16 cellular contexts compared by ENCODE assay signal in genomic region chr9:129586647-129587046, GRCh38. TPM values are rescaled to one million over a fixed set of nuclear protein-coding genes. Genes with fewer than 3 reads are reported as not detected.
A peak's percentile ranks its signal among the peaks of the same experiment; 100 is the strongest.
DNase-seq lines count a peak whose midpoint lies in the region; ATAC-seq and TF ChIP-seq lines count a peak whose summit lies in the region.
"Had no signal": no experiment of that assay in that cellular context is flagged by ENCODE, and none has a peak within 500 bp of the region (broad histone marks: within the 10 kb centered on the region; RNA-seq: fewer than 3 reads in every experiment).

No MANE protein-coding gene starts in this region.

- no peak overlapping the region for H2AFZ ChIP-seq in DND-41 (ENCODE audit: low read depth, low read length)

- ATAC-seq in DND-41 (ENCODE audit: insufficient read depth, low read depth): peak; percentile 76
- ATAC-seq in mucosa of descending colon: peak; percentile 13
- ATAC-seq in foreskin keratinocyte: no peak
- no peak for ATAC-seq in GM18502 (IDR thresholded peaks at IDR 0.05; ENCODE audit: poor library complexity, unreplicated experiment)

- H3K9me3 ChIP-seq in BLaER1: no peaks in the 10 kb centered on the region
- no peaks in the 10 kb centered on the region for H3K9me3 ChIP-seq in DND-41 (ENCODE audit: insufficient read depth, low read length, severe bottlenecking)
- no peaks in the 10 kb centered on the region for H3K9me3 ChIP-seq in mucosa of descending colon
- H3K9me3 ChIP-seq: neutrophil, spleen, testis had no signal

- H3K4me2 ChIP-seq in BLaER1 (peak overlapping the region; percentile 95), DND-41 (ENCODE audit: insufficient read depth, low read length) (no peak overlapping the region)

- H3K79me2 ChIP-seq in DND-41 (ENCODE audit: insufficient read depth, low read length): no peaks in the 10 kb centered on the region

- peak overlapping the region; percentile 82 for H3K27ac ChIP-seq in BLaER1
- H3K27ac ChIP-seq in DND-41 (ENCODE audit: low read length): no peak overlapping the region
- no peak overlapping the region for H3K27ac ChIP-seq in foreskin keratinocyte
- H3K27ac ChIP-seq: neutrophil, testis had no signal

- H3K4me1 ChIP-seq in BLaER1 (peaks cover 74% of the 10 kb centered on the region), DND-41 (ENCODE audit: insufficient read depth, low read length) (peaks cover 19% of the 10 kb centered on the region), mucosa of descending colon (ENCODE audit: low read depth) (peaks cover 3% of the 10 kb centered on the region), foreskin keratinocyte (no peaks in the 10 kb centered on the region)

- intact Hi-C loops in activated T-helper 1 cell treated with anti-CD3 and anti-CD28 coated beads, Interleukin-12 subunit alpha, Interleukin-12 subunit beta, Interleukin-2, Interleukin-4 antibody, amounts not matched to agents 30 ng/mL and 10 ng/mL and 1 ng/mL, durations not matched to agents 14 hours and 24 hours and 36 hours (cut with micrococcal nuclease): loop anchor here (2.0 kb wide), 1 partner anchor 24 kb away; no protein-coding TSS in a partner anchor
- intact Hi-C loops in mucosa of descending colon (cut with DNase I, micrococcal nuclease): no loop called here

- H3K27me3 ChIP-seq in BLaER1 (no peaks in the 10 kb centered on the region), DND-41 (ENCODE audit: insufficient read depth, low read length, poor library complexity) (no peaks in the 10 kb centered on the region), foreskin keratinocyte (peaks cover 3% of the 10 kb centered on the region)
- H3K27me3 ChIP-seq: neutrophil, spleen, testis had no signal

- H3K36me3 ChIP-seq in BLaER1: no peaks in the 10 kb centered on the region
- no peaks in the 10 kb centered on the region for H3K36me3 ChIP-seq in DND-41 (ENCODE audit: insufficient read depth, low read length)
- no peaks in the 10 kb centered on the region for H3K36me3 ChIP-seq in mucosa of descending colon (ENCODE audit: low read depth)
- H3K36me3 ChIP-seq: neutrophil, spleen had no signal

- no peak overlapping the region for H3K4me3 Mint-ChIP-seq in activated T-helper 1 cell treated with anti-CD3 and anti-CD28 coated beads, Interleukin-12 subunit alpha, Interleukin-12 subunit beta, Interleukin-2, Interleukin-4 antibody, amounts not matched to agents 30 ng/mL and 10 ng/mL and 1 ng/mL, durations not matched to agents 14 hours and 24 hours and 36 hours
- H3K4me3 Mint-ChIP-seq: activated T-cell treated with anti-CD3 and anti-CD28 coated beads, Interleukin-2, amount 50 U/mL, for 72 hours had no signal

- H3K4me1 Mint-ChIP-seq in activated T-helper 1 cell treated with anti-CD3 and anti-CD28 coated beads, Interleukin-12 subunit alpha, Interleukin-12 subunit beta, Interleukin-2, Interleukin-4 antibody, amounts not matched to agents 30 ng/mL and 10 ng/mL and 1 ng/mL, durations not matched to agents 14 hours and 24 hours and 36 hours (ENCODE audit: low read depth): peaks cover 67% of the 10 kb centered on the region

- peak overlapping the region; percentile 89 for H3K27ac Mint-ChIP-seq in activated T-helper 1 cell treated with anti-CD3 and anti-CD28 coated beads, Interleukin-12 subunit alpha, Interleukin-12 subunit beta, Interleukin-2, Interleukin-4 antibody, amounts not matched to agents 30 ng/mL and 10 ng/mL and 1 ng/mL, durations not matched to agents 14 hours and 24 hours and 36 hours
- H3K27ac Mint-ChIP-seq: activated T-cell treated with anti-CD3 and anti-CD28 coated beads, Interleukin-2, amount 50 U/mL, for 72 hours had no signal

- H4K20me1 ChIP-seq in BLaER1 (no peaks in the 10 kb centered on the region), DND-41 (ENCODE audit: insufficient read depth, low read length) (no peaks in the 10 kb centered on the region)

- H3K9ac ChIP-seq in BLaER1 (peak overlapping the region; percentile 64; the same call in 1 of the 2 replicates), DND-41 (ENCODE audit: low read depth, low read length) (no peak overlapping the region)

- H3K27me3 Mint-ChIP-seq in activated T-helper 1 cell treated with anti-CD3 and anti-CD28 coated beads, Interleukin-12 subunit alpha, Interleukin-12 subunit beta, Interleukin-2, Interleukin-4 antibody, amounts not matched to agents 30 ng/mL and 10 ng/mL and 1 ng/mL, durations not matched to agents 14 hours and 24 hours and 36 hours (ENCODE audit: insufficient read depth): peaks cover 2% of the 10 kb centered on the region

- H3K9me3 Mint-ChIP-seq in activated T-helper 1 cell treated with anti-CD3 and anti-CD28 coated beads, Interleukin-12 subunit alpha, Interleukin-12 subunit beta, Interleukin-2, Interleukin-4 antibody, amounts not matched to agents 30 ng/mL and 10 ng/mL and 1 ng/mL, durations not matched to agents 14 hours and 24 hours and 36 hours: no peaks in the 10 kb centered on the region

- peaks cover 23% of the 10 kb centered on the region for H3K36me3 Mint-ChIP-seq in activated T-helper 1 cell treated with anti-CD3 and anti-CD28 coated beads, Interleukin-12 subunit alpha, Interleukin-12 subunit beta, Interleukin-2, Interleukin-4 antibody, amounts not matched to agents 30 ng/mL and 10 ng/mL and 1 ng/mL, durations not matched to agents 14 hours and 24 hours and 36 hours (ENCODE audit: low read depth)

- DNase-seq in DND-41: peak; percentile 68
- no peak for DNase-seq in activated T-helper 1 cell treated with anti-CD3 and anti-CD28 coated beads, Interleukin-12 subunit alpha, Interleukin-12 subunit beta, Interleukin-2, Interleukin-4 antibody, amounts not matched to agents 30 ng/mL and 10 ng/mL and 1 ng/mL, durations not matched to agents 14 hours and 24 hours and 36 hours (ENCODE audit: low spot score)
- no peak for DNase-seq in mucosa of descending colon
- no peak for DNase-seq in foreskin keratinocyte
- no peak for DNase-seq in dermis blood vessel endothelial cell
- DNase-seq: activated CD4-positive, CD25-positive, alpha-beta regulatory T cell; activated T-cell treated with anti-CD3 and anti-CD28 coated beads, Interleukin-2, amount 50 U/mL, for 72 hours; head of caudate nucleus; Karpas-422; NCI-H2081; spleen; testis had no signal

- H3K4me3 ChIP-seq in BLaER1 (0 out of 2 replicates have a peak overlapping the region, but pooled peaks have one; percentile 38), DND-41 (ENCODE audit: low read depth in 1 of 2, low read length in 2 of 2) (no peak overlapping the region), mucosa of descending colon (no peak overlapping the region)
- H3K4me3 ChIP-seq: spleen, testis had no signal

- TF ChIP-seq CTCF in DND-41 (IDR thresholded peaks at IDR 0.05; ENCODE audit: borderline replicate concordance, extremely low read depth, low read length, poor library complexity, severe bottlenecking): no peak
- no peak for TF ChIP-seq CTCF in mucosa of descending colon (IDR thresholded peaks at IDR 0.05)
- no peak for TF ChIP-seq CTCF in foreskin keratinocyte (conservative IDR thresholded peaks at IDR 0.05)

RNA-seq across cellular contexts. Expression of gene C9orf50, which starts 34.3 kb away (rescaled TPM):
- total RNA-seq in activated T-helper 1 cell treated with anti-CD3 and anti-CD28 coated beads, Interleukin-12 subunit alpha, Interleukin-12 subunit beta, Interleukin-2, Interleukin-4 antibody, amounts not matched to agents 30 ng/mL and 10 ng/mL and 1 ng/mL, durations not matched to agents 14 hours and 24 hours and 36 hours: not detected in 2 replicates
- total RNA-seq in mucosa of descending colon (not detected), foreskin keratinocyte (not detected in 2 replicates), dermis blood vessel endothelial cell (not detected in 2 replicates)
- not detected in 2 replicates for polyA plus RNA-seq in foreskin keratinocyte
- total RNA-seq: SK-MEL-5 had no signal

RNA-seq across cellular contexts. Expression of gene NTMT1, which starts 39.3 kb away (rescaled TPM):
- total RNA-seq in activated T-helper 1 cell treated with anti-CD3 and anti-CD28 coated beads, Interleukin-12 subunit alpha, Interleukin-12 subunit beta, Interleukin-2, Interleukin-4 antibody, amounts not matched to agents 30 ng/mL and 10 ng/mL and 1 ng/mL, durations not matched to agents 14 hours and 24 hours and 36 hours: 67.1 and 67.3 TPM in 2 replicates
- total RNA-seq in mucosa of descending colon: 10 to 100 TPM; 22.0 to 32.0 (median 26.2) TPM
- 64.2 and 70.9 TPM in 2 replicates for total RNA-seq in foreskin keratinocyte
- polyA plus RNA-seq in foreskin keratinocyte: 130 and 132 TPM in 2 replicates
- 15.7 and 20.1 TPM in 2 replicates for total RNA-seq in dermis blood vessel endothelial cell

RNA-seq across cellular contexts. Expression of gene ASB6, which starts 55.3 kb away (rescaled TPM):
- 24.0 TPM in 2 replicates for total RNA-seq in activated T-helper 1 cell treated with anti-CD3 and anti-CD28 coated beads, Interleukin-12 subunit alpha, Interleukin-12 subunit beta, Interleukin-2, Interleukin-4 antibody, amounts not matched to agents 30 ng/mL and 10 ng/mL and 1 ng/mL, durations not matched to agents 14 hours and 24 hours and 36 hours
- total RNA-seq in mucosa of descending colon (10 to 100 TPM; 16.1 to 21.3 (median 17.5) TPM), foreskin keratinocyte (22.7 and 23.2 TPM in 2 replicates), dermis blood vessel endothelial cell (17.9 and 21.5 TPM in 2 replicates)
- polyA plus RNA-seq in foreskin keratinocyte: 20.0 and 21.2 TPM in 2 replicates

Comparison
In these comparisons a context has a peak if more than half of its experiments do, and no peak if none do; other contexts are left out.
1. ATAC-seq: peak in DND-41 (single experiment) and mucosa of descending colon (single experiment); none in foreskin keratinocyte (single experiment) and GM18502 (single experiment).